ENCODE assay signal across 1 cellular context in genomic region chr12:118145798-118146156, GRCh38.
TF ChIP-seq lines count a peak whose summit lies in the region.

No MANE protein-coding gene starts in this region.

TF ChIP-seq in GM12878, 131 proteins besides CTCF, POLR2A, EP300 and RAD21:
- TF ChIP-seq FOXM1 (IDR thresholded peaks at IDR 0.05; ENCODE audit: low read depth, low read length) (peak; percentile 18; the same call in 1 of the 2 replicates), CEBPZ (IDR thresholded peaks at IDR 0.05; ENCODE audit: low read depth, low read length) (no peak)
